In genomic region chr2:206783718-206784117, GRCh38 we compare ENCODE assay signal across 10 cellular contexts. TPM values are rescaled to one million over a fixed set of nuclear protein-coding genes. Genes with fewer than 3 reads are reported as not detected.
DNase-seq lines count a peak whose midpoint lies in the region; ATAC-seq and TF ChIP-seq lines count a peak whose summit lies in the region.
"Had no signal": no experiment of that assay in that cellular context is flagged by ENCODE, and none has a peak within 500 bp of the region (broad histone marks: within the 10 kb centered on the region; RNA-seq: fewer than 3 reads in every experiment).

No MANE protein-coding gene starts in this region.

- 100% methylated on average over 2 of the region's 2 CpGs for WGBS in SK-N-SH (ENCODE audit: low lambda C conversion rate)

- H3K4me3 ChIP-seq in BE2C (ENCODE audit: low read depth, low read length), result no peak overlapping the region
- H3K4me3 ChIP-seq in SK-N-SH (ENCODE audit: low read depth in 2 of 2, low read length in 1 of 2), result no peak overlapping the region
- H3K4me3 ChIP-seq in vagina, result no peak overlapping the region
- H3K4me3 ChIP-seq: ascending aorta had no signal

- CTCF ChIA-PET in SK-N-SH (lab: Yijun Ruan, JAX), result interaction anchor here (0.7 to 7.6 kb wide), 6 partner anchors 10 to 690 kb away, joined by 3 to 98 read pairs (median 11); no protein-coding TSS in a partner anchor

- H3K4me2 ChIP-seq in SK-N-SH, result no peak overlapping the region

- no peak overlapping the region for H2AFZ ChIP-seq in SK-N-SH (ENCODE audit: low read depth)

- ATAC-seq in GM19395 (IDR thresholded peaks at IDR 0.05; ENCODE audit: unreplicated experiment), result no peak

- DNase-seq in BE2C (peak; percentile 51), GM20000 (ENCODE audit: low spot score) (no peak), SK-N-SH (peak; percentile 19), kidney tubule cell (ENCODE audit: low spot score) (peak; percentile 8), vagina (ENCODE audit: extremely low spot score in 2 of 2) (no peak), 8988T (no peak), NCI-H187 treated with DMSO at 0.1 percent for 48 hours (lab: John Stamatoyannopoulos, UW) (no peak)
- DNase-seq: NCI-H1930 had no signal

- no peaks in the 10 kb centered on the region for H3K9me3 ChIP-seq in BE2C
- no peaks in the 10 kb centered on the region for H3K9me3 ChIP-seq in SK-N-SH
- H3K9me3 ChIP-seq in vagina, result no peaks in the 10 kb centered on the region

- H3K9ac ChIP-seq in SK-N-SH, result no peak overlapping the region

- peaks cover 21% of the 10 kb centered on the region; the same call in 1 of the 2 replicates for H3K79me2 ChIP-seq in SK-N-SH (ENCODE audit: insufficient read depth)

- no peak overlapping the region; a peak in 1 of 4 replicates for H3K27ac ChIP-seq in SK-N-SH (ENCODE audit: low read depth in 2 of 2, low read length in 1 of 2)
- no peak overlapping the region for H3K27ac ChIP-seq in vagina
- H3K27ac ChIP-seq: ascending aorta had no signal

- H3K9me2 ChIP-seq in SK-N-SH, result no peaks in the 10 kb centered on the region

- no peak for TF ChIP-seq EP300 in SK-N-SH (IDR thresholded peaks at IDR 0.05; ENCODE audit: borderline replicate concordance in 1 of 2, low read depth in 1 of 2, low read length in 1 of 2)

- no peak; the same call in 1 of the 2 replicates for TF ChIP-seq RAD21 in SK-N-SH (IDR thresholded peaks at IDR 0.05; ENCODE audit: low read length)

- TF ChIP-seq POLR2A in vagina (IDR thresholded peaks at IDR 0.05), result no peak

- H3K4me1 ChIP-seq in BE2C, result no peaks in the 10 kb centered on the region
- H3K4me1 ChIP-seq in SK-N-SH (ENCODE audit: control insufficient read depth in 1 of 2, insufficient read depth in 2 of 2, low read depth in 1 of 2, low read length in 1 of 2), result peaks cover 0 to 8% of the 10 kb centered on the region in 2 experiments; a peak in 2 of 4 replicates
- no peaks in the 10 kb centered on the region for H3K4me1 ChIP-seq in vagina
- H3K4me1 ChIP-seq: ascending aorta had no signal

- TF ChIP-seq CTCF in BE2C (IDR thresholded peaks at IDR 0.05; ENCODE audit: low read depth, low read length) (peak; percentile 78), GM20000 (IDR thresholded peaks at IDR 0.05; ENCODE audit: extremely low read depth, missing control alignments) (peak; percentile 14), SK-N-SH (IDR thresholded peaks at IDR 0.05) (peak; percentile 62), vagina (IDR thresholded peaks at IDR 0.05) (no peak)

- no peaks in the 10 kb centered on the region for H4K20me1 ChIP-seq in SK-N-SH (ENCODE audit: insufficient read depth)

- intact Hi-C loops in vagina (cut with DNase I), result no loop called here

- POLR2A ChIA-PET in SK-N-SH (lab: Yijun Ruan, JAX), result no interaction called here

- H3K36me3 ChIP-seq in BE2C, result peaks cover 57% of the 10 kb centered on the region
- H3K36me3 ChIP-seq in SK-N-SH (replicated peaks in 1 of 2; ENCODE audit: control insufficient read depth in 1 of 2, insufficient read depth in 2 of 2, low read length in 1 of 2), result peaks cover 61 to 83% of the 10 kb centered on the region in 2 experiments
- peaks cover 0 to 50% of the 10 kb centered on the region in 2 donors for H3K36me3 ChIP-seq in vagina

- no peaks in the 10 kb centered on the region for H3K27me3 ChIP-seq in BE2C
- no peaks in the 10 kb centered on the region for H3K27me3 ChIP-seq in SK-N-SH (ENCODE audit: insufficient read depth)
- no peaks in the 10 kb centered on the region for H3K27me3 ChIP-seq in vagina
- H3K27me3 ChIP-seq: ascending aorta had no signal

- peaks cover 3% of the 10 kb centered on the region for H3F3A ChIP-seq in SK-N-SH (replicated peaks; ENCODE audit: insufficient read depth)

TF ChIP-seq in SK-N-SH, 30 proteins besides CTCF, POLR2A, EP300 and RAD21:
- TF ChIP-seq EZH2phosphoT487 (IDR thresholded peaks at IDR 0.05; ENCODE audit: borderline replicate concordance, low read depth) (no peak), SMC3 (IDR thresholded peaks at IDR 0.05; ENCODE audit: low read depth, low read length) (no peak), TCF12 (IDR thresholded peaks at IDR 0.05) (no peak), NFIC (IDR thresholded peaks at IDR 0.05; ENCODE audit: borderline replicate concordance) (no peak), RFX5 (IDR thresholded peaks at IDR 0.05; ENCODE audit: low read length) (no peak), ELF1 (IDR thresholded peaks at IDR 0.05) (no peak), CHD2 (IDR thresholded peaks at IDR 0.05; ENCODE audit: low read length, partially characterized antibody) (no peak), FOXM1 (IDR thresholded peaks at IDR 0.05; ENCODE audit: low read depth) (no peak), POLR2AphosphoS5 (IDR thresholded peaks at IDR 0.05; ENCODE audit: low read depth, low read length) (no peak), JUND (IDR thresholded peaks at IDR 0.05) (no peak), MXI1 (IDR thresholded peaks at IDR 0.05; ENCODE audit: low read depth, low read length) (no peak), FOXJ3 (CRISPR knock-in tag; IDR thresholded peaks at IDR 0.05) (no peak), PBX3 (IDR thresholded peaks at IDR 0.05) (no peak), GABPA (IDR thresholded peaks at IDR 0.05; ENCODE audit: low read depth) (no peak), MEF2A (IDR thresholded peaks at IDR 0.05; ENCODE audit: borderline replicate concordance, low read depth) (no peak), MAX (IDR thresholded peaks at IDR 0.05; ENCODE audit: low read depth) (no peak), RXRA (IDR thresholded peaks at IDR 0.05; ENCODE audit: borderline replicate concordance, low read depth) (no peak), GATA2 (CRISPR knock-in tag; IDR thresholded peaks at IDR 0.05) (no peak), NRF1 (IDR thresholded peaks at IDR 0.05; ENCODE audit: low read depth, low read length) (no peak), FOSL2 (IDR thresholded peaks at IDR 0.05; ENCODE audit: borderline replicate concordance, low read depth) (no peak)

RNA-seq across cellular contexts. Expression of gene FASTKD2, which starts 18.3 kb away (rescaled TPM):
- 15.3 TPM for polyA plus RNA-seq in BE2C (2012; ENCODE audit: insufficient read depth, insufficient read length, low read depth)
- 15.1 and 22.8 TPM in 2 replicates for polyA plus RNA-seq in SK-N-SH (2012; rRNA removed)
- polyA plus RNA-seq in SK-N-SH (2012; cell fraction: cytosol; rRNA removed), result 18.2 and 18.3 TPM in 2 replicates
- 18.8 and 37.6 TPM in 2 replicates for polyA plus RNA-seq in SK-N-SH (2012; cell fraction: nucleus; rRNA removed)
- total RNA-seq in vagina, result 23.3 TPM

RNA-seq across cellular contexts. Expression of gene MDH1B, which starts 18.6 kb away (rescaled TPM):
- polyA plus RNA-seq in BE2C (2012; ENCODE audit: insufficient read depth, insufficient read length, low read depth), result 0.32 TPM
- polyA plus RNA-seq in SK-N-SH (2012; rRNA removed), result 1.7 and 2.8 TPM in 2 replicates
- 2.2 and 2.6 TPM in 2 replicates for polyA plus RNA-seq in SK-N-SH (2012; cell fraction: cytosol; rRNA removed)
- 2.5 and 3.6 TPM in 2 replicates for polyA plus RNA-seq in SK-N-SH (2012; cell fraction: nucleus; rRNA removed)
- total RNA-seq in vagina, result 0.49 TPM
- total RNA-seq: ascending aorta had no signal

Comparison
In these comparisons a context has a peak if more than half of its experiments do, and no peak if none do; other contexts are left out.
1. DNase-seq: peak in BE2C (single experiment), SK-N-SH (single experiment) and kidney tubule cell (single experiment); none in GM20000 (single experiment), vagina (0 of 2), 8988T (single experiment) and NCI-H187 treated with DMSO at 0.1 percent for 48 hours (single experiment).
2. CTCF ChIP-seq: peak in BE2C (single experiment), GM20000 (single experiment) and SK-N-SH (single experiment); none in vagina (0 of 3).